16 cellular contexts compared by ENCODE assay signal in genomic region chr4:152894673-152895072, GRCh38. TPM values are rescaled to one million over a fixed set of nuclear protein-coding genes. Genes with fewer than 3 reads are reported as not detected.
DNase-seq lines count a peak whose midpoint lies in the region; ATAC-seq and TF ChIP-seq lines count a peak whose summit lies in the region.
"Had no signal": no experiment of that assay in that cellular context is flagged by ENCODE, and none has a peak within 500 bp of the region (broad histone marks: within the 10 kb centered on the region; RNA-seq: fewer than 3 reads in every experiment).

No MANE protein-coding gene starts in this region.

- TF ChIP-seq CTCF in astrocyte of the cerebellum (IDR thresholded peaks at IDR 0.05; ENCODE audit: low read depth, low read length, missing control alignments) (no peak), upper lobe of right lung (IDR thresholded peaks at IDR 0.05) (no peak)

- H3K27me3 ChIP-seq in upper lobe of right lung (no peaks in the 10 kb centered on the region), aorta (ENCODE audit: control insufficient read depth in 1 of 2, insufficient read depth in 2 of 2, low read length in 1 of 2) (no peaks in the 10 kb centered on the region)

- no peak overlapping the region for H3K27ac ChIP-seq in upper lobe of right lung
- H3K27ac ChIP-seq in aorta (ENCODE audit: low read depth in 1 of 2, low read length in 2 of 2) = no peak overlapping the region
- H3K27ac ChIP-seq: 22Rv1 had no signal

- ATAC-seq in upper lobe of right lung (peak; percentile 14), aorta (ENCODE audit: low FRiP score) (no peak)
- ATAC-seq: natural killer cell, T-cell had no signal

- 83 to 84% methylated on average over 1 of the region's 1 CpG for WGBS in aorta, 2 donors

- in situ Hi-C loops in astrocyte of the cerebellum (cut with HindIII; ENCODE audit: low sequenced_read_pairs) = no loop called here

- H3K9me3 ChIP-seq in upper lobe of right lung = no peaks in the 10 kb centered on the region
- no peaks in the 10 kb centered on the region for H3K9me3 ChIP-seq in aorta (ENCODE audit: control insufficient read depth, low read length)

- H3K36me3 ChIP-seq in upper lobe of right lung (peaks cover 13% of the 10 kb centered on the region), aorta (ENCODE audit: control insufficient read depth in 1 of 2, insufficient read depth in 2 of 2, low read length in 1 of 2) (no peaks in the 10 kb centered on the region)

- DNase-seq in DMS 273 (lab: John Stamatoyannopoulos, UW; ENCODE audit: unreplicated experiment) (peak; percentile 1), DMS 273 treated with DMSO at 0.1 percent for 48 hours (lab: John Stamatoyannopoulos, UW) (no peak), astrocyte of the cerebellum (ENCODE audit: low read depth) (peak; percentile 31), glomerular visceral epithelial cell (ENCODE audit: extremely low spot score) (peak; percentile 2), upper lobe of right lung (no peak), COLO829 (ENCODE audit: low spot score) (no peak), NCI-H345 (lab: John Stamatoyannopoulos, UW) (no peak), aorta (no peak)
- DNase-seq: activated CD4-positive, CD25-positive, alpha-beta regulatory T cell treated with anti-CD3 and anti-CD28 coated beads, Interleukin-2, amount 50 U/mL, for 72 hours; activated naive CD8-positive, alpha-beta T cell treated with anti-CD3 and anti-CD28 coated beads, Interleukin-2, amount 10 ng/mL, durations not matched to agents 7 days and 5 days; kidney; natural killer cell; NCI-H1436; T-cell had no signal

- intact Hi-C loops in upper lobe of right lung (cut with DNase I) (no loop called here), aorta (cut with DNase I) (no loop called here)

- H3K4me3 ChIP-seq in astrocyte of the cerebellum (ENCODE audit: low read depth, low read length) (no peak overlapping the region), upper lobe of right lung (no peak overlapping the region), aorta (ENCODE audit: low read length in 2 of 2) (no peak overlapping the region)
- H3K4me3 ChIP-seq: skin epidermis had no signal

- H3K4me1 ChIP-seq in upper lobe of right lung (no peaks in the 10 kb centered on the region), aorta (ENCODE audit: control insufficient read depth in 1 of 2, insufficient read depth in 2 of 2, low read length in 2 of 2) (no peaks in the 10 kb centered on the region)

RNA-seq across cellular contexts. Expression of gene FHDC1, which starts 41.5 kb away (rescaled TPM):
- total RNA-seq in upper lobe of right lung (25.7 TPM), aorta (1 to 10 TPM in 1 of 2 donors, under 1 TPM in 1; 0.88 to 3.0 TPM)
- polyA plus RNA-seq in aorta = 1 to 10 TPM in 1 of 2 donors, under 1 TPM in 1; 0.20 to 1.4 TPM

Comparison
In these comparisons a context has a peak if more than half of its experiments do, and no peak if none do; other contexts are left out.
1. DNase-seq: peak in DMS 273 (single experiment), astrocyte of the cerebellum (single experiment) and glomerular visceral epithelial cell (single experiment); none in DMS 273 treated with DMSO at 0.1 percent for 48 hours (single experiment), upper lobe of right lung (single experiment), COLO829 (single experiment), NCI-H345 (single experiment) and aorta (0 of 2).